ENCODE assay signal across 30 cellular contexts in genomic region chr16:24174504-24174903, GRCh38.
"Had no signal": no experiment of that assay in that cellular context is flagged by ENCODE, and none has a peak within 500 bp of the region (broad histone marks: within the 10 kb centered on the region; RNA-seq: fewer than 3 reads in every experiment).

No MANE protein-coding gene starts in this region.

- H3K27ac ChIP-seq: body of pancreas, breast epithelium, SJCRH30 had no signal

- H3K27me3 Mint-ChIP-seq: activated CD4-positive, alpha-beta T cell treated with anti-CD3 and anti-CD28 coated beads, Interleukin-2, amount 10 ng/mL, durations not matched to agents 24 days and 14 days; activated CD8-positive, alpha-beta T cell treated with anti-CD3 and anti-CD28 coated beads for 36 hours; activated naive CD4-positive, alpha-beta T cell treated with anti-CD3 and anti-CD28 coated beads, Interleukin-2, amount 50 U/mL, for 24 hours; activated naive CD8-positive, alpha-beta T cell treated with anti-CD3 and anti-CD28 coated beads, Interleukin-2, amount 10 ng/mL, durations not matched to agents 7 days and 5 days; activated T-helper 17 cell treated with anti-CD3 and anti-CD28 coated beads, Interleukin-2, amount 50 U/mL, for 72 hours had no signal

- H3K9me3 Mint-ChIP-seq: activated CD4-positive, alpha-beta T cell treated with anti-CD3 and anti-CD28 coated beads, Interleukin-2, amount 10 ng/mL, durations not matched to agents 24 days and 14 days; activated CD8-positive, alpha-beta T cell treated with anti-CD3 and anti-CD28 coated beads for 36 hours; activated naive CD4-positive, alpha-beta T cell treated with anti-CD3 and anti-CD28 coated beads, Interleukin-2, amount 50 U/mL, for 24 hours; activated naive CD8-positive, alpha-beta T cell treated with anti-CD3 and anti-CD28 coated beads, Interleukin-2, amount 10 ng/mL, durations not matched to agents 7 days and 5 days; activated T-cell treated with anti-CD3 and anti-CD28 coated beads, Interleukin-2, amount 50 U/mL, for 72 hours; activated T-helper 17 cell treated with anti-CD3 and anti-CD28 coated beads, Interleukin-2, amount 50 U/mL, for 72 hours; T-helper 1 cell treated with Interleukin-12 subunit alpha and Interleukin-12 subunit beta and Interleukin-4 antibody, amounts not matched to agents 30 μg/mL and 1 μg/mL, for 36 hours; T-helper 2 cell treated with Interferon-gamma antibody and Interleukin-4, amounts not matched to agents 5 μg/mL and 100 μg/mL, for 36 hours had no signal

- H3K4me3 Mint-ChIP-seq: activated CD4-positive, alpha-beta T cell treated with anti-CD3 and anti-CD28 coated beads, Interleukin-2, amount 10 ng/mL, durations not matched to agents 24 days and 14 days; activated CD8-positive, alpha-beta T cell treated with anti-CD3 and anti-CD28 coated beads for 36 hours; activated naive CD4-positive, alpha-beta T cell treated with anti-CD3 and anti-CD28 coated beads, Interleukin-2, amount 50 U/mL, for 24 hours; activated naive CD8-positive, alpha-beta T cell treated with anti-CD3 and anti-CD28 coated beads, Interleukin-2, amount 10 ng/mL, durations not matched to agents 7 days and 5 days; activated T-cell treated with anti-CD3 and anti-CD28 coated beads, Interleukin-2, amount 50 U/mL, for 72 hours; activated T-helper 17 cell treated with anti-CD3 and anti-CD28 coated beads, Interleukin-2, amount 50 U/mL, for 72 hours; T-helper 1 cell treated with Interleukin-12 subunit alpha and Interleukin-12 subunit beta and Interleukin-4 antibody, amounts not matched to agents 30 μg/mL and 1 μg/mL, for 36 hours; T-helper 2 cell treated with Interferon-gamma antibody and Interleukin-4, amounts not matched to agents 5 μg/mL and 100 μg/mL, for 36 hours had no signal

- ATAC-seq: activated CD8-positive, alpha-beta T cell treated with anti-CD3 and anti-CD28 coated beads for 36 hours; activated T-cell treated with anti-CD3 and anti-CD28 coated beads, Interleukin-2, amount 50 U/mL, for 72 hours; activated T-helper 17 cell treated with anti-CD3 and anti-CD28 coated beads, Interleukin-2, amount 50 U/mL, for 72 hours; body of pancreas; Panc1 had no signal

- H3K4me1 Mint-ChIP-seq: activated CD4-positive, alpha-beta T cell treated with anti-CD3 and anti-CD28 coated beads, Interleukin-2, amount 10 ng/mL, durations not matched to agents 24 days and 14 days; activated naive CD4-positive, alpha-beta T cell treated with anti-CD3 and anti-CD28 coated beads, Interleukin-2, amount 50 U/mL, for 24 hours; activated naive CD8-positive, alpha-beta T cell treated with anti-CD3 and anti-CD28 coated beads, Interleukin-2, amount 10 ng/mL, durations not matched to agents 7 days and 5 days; activated T-helper 17 cell treated with anti-CD3 and anti-CD28 coated beads, Interleukin-2, amount 50 U/mL, for 72 hours had no signal

- H3K27ac Mint-ChIP-seq: activated CD4-positive, alpha-beta T cell treated with anti-CD3 and anti-CD28 coated beads, Interleukin-2, amount 10 ng/mL, durations not matched to agents 24 days and 14 days; activated CD8-positive, alpha-beta T cell treated with anti-CD3 and anti-CD28 coated beads for 36 hours; activated naive CD4-positive, alpha-beta T cell treated with anti-CD3 and anti-CD28 coated beads, Interleukin-2, amount 50 U/mL, for 24 hours; activated naive CD8-positive, alpha-beta T cell treated with anti-CD3 and anti-CD28 coated beads, Interleukin-2, amount 10 ng/mL, durations not matched to agents 7 days and 5 days; activated T-cell treated with anti-CD3 and anti-CD28 coated beads, Interleukin-2, amount 50 U/mL, for 72 hours; activated T-helper 17 cell treated with anti-CD3 and anti-CD28 coated beads, Interleukin-2, amount 50 U/mL, for 72 hours; T-helper 1 cell treated with Interleukin-12 subunit alpha and Interleukin-12 subunit beta and Interleukin-4 antibody, amounts not matched to agents 30 μg/mL and 1 μg/mL, for 36 hours; T-helper 2 cell treated with Interferon-gamma antibody and Interleukin-4, amounts not matched to agents 5 μg/mL and 100 μg/mL, for 36 hours had no signal

- DNase-seq: activated CD4-positive, alpha-beta T cell treated with anti-CD3 and anti-CD28 coated beads, Interleukin-2, amount 10 ng/mL, durations not matched to agents 24 days and 14 days; activated CD4-positive, alpha-beta T cell treated with anti-CD3 and anti-CD28 coated beads, Interleukin-2, amount 50 U/mL, for 4 hours; activated CD8-positive, alpha-beta T cell treated with anti-CD3 and anti-CD28 coated beads for 36 hours; activated gamma-delta T cell; activated naive CD4-positive, alpha-beta T cell treated with Interleukin-2 at 50 U/mL for 16 hours; activated naive CD8-positive, alpha-beta T cell treated with anti-CD3 and anti-CD28 coated beads, Interleukin-2, amount 10 ng/mL, durations not matched to agents 7 days and 5 days; activated T-cell treated with anti-CD3 and anti-CD28 coated beads, Interleukin-2, amount 50 U/mL, for 1 hour; activated T-cell treated with anti-CD3 and anti-CD28 coated beads, Interleukin-2, amount 50 U/mL, for 72 hours; body of pancreas; Kasumi-1; KG1; MG63; NCI-H1048; NCI-H1105 treated with DMSO at 0.1 percent for 48 hours; NCI-H1436; NCI-H1694; NCI-H1930; NCI-H2081 treated with DMSO at 0.1 percent for 48 hours; NCI-H226; NCI-H446 treated with DMSO at 0.1 percent for 48 hours; NCI-H524 treated with DMSO at 0.1 percent for 48 hours; SHP77; SJCRH30; SK-N-SH had no signal
